ENCODE assay signal across 8 cellular contexts in genomic region chr1:203320546-203321272, GRCh38. TPM values are rescaled to one million over a fixed set of nuclear protein-coding genes. Genes with fewer than 3 reads are reported as not detected.
DNase-seq lines count a peak whose midpoint lies in the region; ATAC-seq and TF ChIP-seq lines count a peak whose summit lies in the region.

No MANE protein-coding gene starts in this region.

- TF ChIP-seq CTCF in CD14-positive monocyte (IDR thresholded peaks at IDR 0.05) (no peak), glutamatergic neuron (IDR thresholded peaks at IDR 0.05; ENCODE audit: partially characterized antibody, unreplicated experiment) (no peak)
- TF ChIP-seq CTCF in activated CD8-positive, alpha-beta T cell treated with anti-CD3 and anti-CD28 coated beads for 36 hours (IDR thresholded peaks at IDR 0.05): no peak

- POLR2A ChIA-PET in activated CD8-positive, alpha-beta T cell treated with anti-CD3 and anti-CD28 coated beads for 36 hours (lab: Charles Lee): interaction anchor here (0.7 to 9.5 kb wide), 6 partner anchors 12 to 294 kb away, joined by 3 to 224 read pairs (median 4); partner anchors contain the start of gene BTG2

- H3K9me3 Mint-ChIP-seq in CD14-positive monocyte: peaks cover 0 to 2% (median 0%) of the 10 kb centered on the region in 7 donors
- H3K9me3 Mint-ChIP-seq in activated CD8-positive, alpha-beta T cell treated with anti-CD3 and anti-CD28 coated beads for 36 hours: no peaks in the 10 kb centered on the region
- H3K9me3 Mint-ChIP-seq in glutamatergic neuron (ENCODE audit: unreplicated experiment): peaks cover 5% of the 10 kb centered on the region

- H3K27ac Mint-ChIP-seq in CD14-positive monocyte (peak overlapping the region; percentile 23 to 88 (median 86)), glutamatergic neuron (ENCODE audit: unreplicated experiment) (peak overlapping the region; percentile 60)
- peak overlapping the region; percentile 80 for H3K27ac Mint-ChIP-seq in activated CD8-positive, alpha-beta T cell treated with anti-CD3 and anti-CD28 coated beads for 36 hours

- ATAC-seq in GM18909 (IDR thresholded peaks at IDR 0.05; ENCODE audit: poor library complexity, unreplicated experiment) (peak; percentile 62), HG03097 (IDR thresholded peaks at IDR 0.05; ENCODE audit: low FRiP score, unreplicated experiment) (peak; percentile 52)
- peak; percentile 63 for ATAC-seq in activated CD8-positive, alpha-beta T cell treated with anti-CD3 and anti-CD28 coated beads for 36 hours

- CTCF ChIA-PET in activated CD8-positive, alpha-beta T cell treated with anti-CD3 and anti-CD28 coated beads for 36 hours (lab: Charles Lee): interaction anchor here (0.6 to 13.0 kb wide), 12 partner anchors 13 to 281 kb away, joined by 3 to 273 read pairs (median 6); partner anchors contain the start of gene BTG2

- intact Hi-C loops in CD14-positive monocyte (cut with micrococcal nuclease): no loop called here
- intact Hi-C loops in activated CD8-positive, alpha-beta T cell treated with anti-CD3 and anti-CD28 coated beads for 36 hours (cut with micrococcal nuclease): no loop called here

- no peaks in the 10 kb centered on the region for H3K36me3 Mint-ChIP-seq in CD14-positive monocyte
- H3K36me3 Mint-ChIP-seq in activated CD8-positive, alpha-beta T cell treated with anti-CD3 and anti-CD28 coated beads for 36 hours (ENCODE audit: low read depth): peaks cover 1% of the 10 kb centered on the region
- H3K36me3 Mint-ChIP-seq in glutamatergic neuron (ENCODE audit: unreplicated experiment): no peaks in the 10 kb centered on the region

- DNase-seq in CD14-positive monocyte (ENCODE audit: low spot score) (peak; percentile 60), NCI-H2171 treated with DMSO at 0.1 percent for 48 hours (lab: John Stamatoyannopoulos, UW) (peak; percentile 97), glutamatergic neuron (no peak), epidermal melanocyte (ENCODE audit: insufficient read length, low spot score) (no peak)
- peak; percentile 82 for DNase-seq in activated CD8-positive, alpha-beta T cell treated with anti-CD3 and anti-CD28 coated beads for 36 hours
- peak; percentile 39 for DNase-seq in stimulated activated CD4-positive, alpha-beta T cell treated with anti-CD3 and anti-CD28 coated beads, Interleukin-4, amount 100 ng/mL, for 1 hour

- H3K4me3 Mint-ChIP-seq in CD14-positive monocyte: peak overlapping the region in 1 of 2 donors; percentile 53
- H3K4me3 Mint-ChIP-seq in activated CD8-positive, alpha-beta T cell treated with anti-CD3 and anti-CD28 coated beads for 36 hours: no peak overlapping the region
- peak overlapping the region; percentile 43 for H3K4me3 Mint-ChIP-seq in glutamatergic neuron (ENCODE audit: unreplicated experiment)

- peaks cover 65% of the 10 kb centered on the region for H3K4me1 Mint-ChIP-seq in CD14-positive monocyte
- H3K4me1 Mint-ChIP-seq in activated CD8-positive, alpha-beta T cell treated with anti-CD3 and anti-CD28 coated beads for 36 hours (ENCODE audit: low read depth): peaks cover 78% of the 10 kb centered on the region
- H3K4me1 Mint-ChIP-seq in glutamatergic neuron (ENCODE audit: low read depth, unreplicated experiment): peaks cover 48% of the 10 kb centered on the region

- H3K27me3 Mint-ChIP-seq in CD14-positive monocyte (ENCODE audit: low read depth in 3 of 3) (peaks cover 0 to 2% (median 2%) of the 10 kb centered on the region in 3 donors), glutamatergic neuron (ENCODE audit: unreplicated experiment) (peaks cover 7% of the 10 kb centered on the region)
- H3K27me3 Mint-ChIP-seq in activated CD8-positive, alpha-beta T cell treated with anti-CD3 and anti-CD28 coated beads for 36 hours: no peaks in the 10 kb centered on the region

RNA-seq across cellular contexts. Expression of gene BTG2, which starts 15.4 kb away (rescaled TPM):
- polyA plus RNA-seq in CD14-positive monocyte: 100 to 1,000 TPM; 293 to 483 TPM
- 100 to 1,000 TPM; 115 TPM for total RNA-seq in activated CD8-positive, alpha-beta T cell treated with anti-CD3 and anti-CD28 coated beads for 36 hours
- total RNA-seq in glutamatergic neuron (ENCODE audit: unreplicated experiment): 88.6 TPM

RNA-seq across cellular contexts. Expression of gene FMOD, which starts 30.2 kb away (rescaled TPM):
- polyA plus RNA-seq in CD14-positive monocyte: not detected
- total RNA-seq in activated CD8-positive, alpha-beta T cell treated with anti-CD3 and anti-CD28 coated beads for 36 hours: 1 to 10 TPM; 1.4 to 2.4 TPM
- total RNA-seq in glutamatergic neuron (ENCODE audit: unreplicated experiment): not detected

Comparison
In these comparisons a context has a peak if more than half of its experiments do, and no peak if none do; other contexts are left out.
1. DNase-seq: peak in CD14-positive monocyte (single experiment), NCI-H2171 treated with DMSO at 0.1 percent for 48 hours (single experiment), activated CD8-positive, alpha-beta T cell treated with anti-CD3 and anti-CD28 coated beads for 36 hours (single experiment) and stimulated activated CD4-positive, alpha-beta T cell treated with anti-CD3 and anti-CD28 coated beads, Interleukin-4, amount 100 ng/mL, for 1 hour (single experiment); none in glutamatergic neuron (single experiment) and epidermal melanocyte (single experiment).
2. Peak in every context shown above with its lines, with median percentiles within 50 percentile points of each other: H3K27ac Mint-ChIP-seq and ATAC-seq.